Comparison of ENCODE assay signal across 15 cellular contexts in genomic region chr1:218775476-218776170, GRCh38.
"Had no signal": no experiment of that assay in that cellular context is flagged by ENCODE, and none has a peak within 500 bp of the region (broad histone marks: within the 10 kb centered on the region; RNA-seq: fewer than 3 reads in every experiment).

No MANE protein-coding gene starts in this region.

- H3K27ac ChIP-seq: prostate gland, spleen had no signal

- DNase-seq: activated naive CD4-positive, alpha-beta T cell treated with Interleukin-2 at 50 U/mL for 16 hours; activated T-cell treated with anti-CD3 and anti-CD28 coated beads for 4 hours; aorta; foreskin fibroblast; glutamatergic neuron; immature natural killer cell; spleen; stimulated activated naive CD8-positive, alpha-beta T cell treated with anti-CD3 and anti-CD28 coated beads, Interleukin-15, amount 100 ng/mL, for 72 hours had no signal

- H3K9me3 ChIP-seq: prostate gland, spleen had no signal

- H3K27me3 ChIP-seq: spleen had no signal

- FAIRE-seq: bronchial epithelial cell had no signal

- H3K4me1 ChIP-seq: prostate gland, spleen had no signal

- ATAC-seq: activated CD4-positive, CD25-positive, alpha-beta regulatory T cell treated with anti-CD3 and anti-CD28 coated beads, Interleukin-2, amount 50 U/mL, for 24 hours; activated T-helper 17 cell treated with anti-CD3 and anti-CD28 coated beads, Interleukin-2, amount 50 U/mL, for 72 hours; natural killer cell treated with Interleukin-12 subunit alpha and Interleukin-12 subunit beta and Interleukin-15 and Interleukin-18, amount 100 ng/mL, for 72 hours; sciatic nerve; stimulated activated naive CD8-positive, alpha-beta T cell treated with anti-CD3 and anti-CD28 coated beads, Interleukin-15, amount 100 ng/mL, for 72 hours had no signal

- H3K36me3 ChIP-seq: prostate gland, spleen had no signal

- H3K4me3 ChIP-seq: prostate gland, spleen had no signal

- H3K4me1 Mint-ChIP-seq: activated T-helper 17 cell treated with anti-CD3 and anti-CD28 coated beads, Interleukin-2, amount 50 U/mL, for 72 hours; immature natural killer cell; stimulated activated naive CD8-positive, alpha-beta T cell treated with anti-CD3 and anti-CD28 coated beads, Interleukin-15, amount 100 ng/mL, for 72 hours had no signal

- H3K9me3 Mint-ChIP-seq: activated T-helper 17 cell treated with anti-CD3 and anti-CD28 coated beads, Interleukin-2, amount 50 U/mL, for 72 hours had no signal

- H3K4me3 Mint-ChIP-seq: activated T-helper 17 cell treated with anti-CD3 and anti-CD28 coated beads, Interleukin-2, amount 50 U/mL, for 72 hours; immature natural killer cell; natural killer cell treated with Interleukin-12 subunit alpha and Interleukin-12 subunit beta and Interleukin-15 and Interleukin-18, amount 100 ng/mL, for 72 hours; stimulated activated naive CD8-positive, alpha-beta T cell treated with anti-CD3 and anti-CD28 coated beads, Interleukin-15, amount 100 ng/mL, for 72 hours; type B pancreatic cell had no signal

- H3K36me3 Mint-ChIP-seq: immature natural killer cell; natural killer cell treated with Interleukin-12 subunit alpha and Interleukin-12 subunit beta and Interleukin-15 and Interleukin-18, amount 100 ng/mL, for 72 hours had no signal

- H3K27me3 Mint-ChIP-seq: activated T-helper 17 cell treated with anti-CD3 and anti-CD28 coated beads, Interleukin-2, amount 50 U/mL, for 72 hours; natural killer cell treated with Interleukin-12 subunit alpha and Interleukin-12 subunit beta and Interleukin-15 and Interleukin-18, amount 100 ng/mL, for 72 hours; stimulated activated naive CD8-positive, alpha-beta T cell treated with anti-CD3 and anti-CD28 coated beads, Interleukin-15, amount 100 ng/mL, for 72 hours; type B pancreatic cell had no signal

- H3K27ac Mint-ChIP-seq: activated T-helper 17 cell treated with anti-CD3 and anti-CD28 coated beads, Interleukin-2, amount 50 U/mL, for 72 hours; immature natural killer cell; natural killer cell treated with Interleukin-12 subunit alpha and Interleukin-12 subunit beta and Interleukin-15 and Interleukin-18, amount 100 ng/mL, for 72 hours; stimulated activated naive CD8-positive, alpha-beta T cell treated with anti-CD3 and anti-CD28 coated beads, Interleukin-15, amount 100 ng/mL, for 72 hours; type B pancreatic cell had no signal
